In the genomic region with DNA sequence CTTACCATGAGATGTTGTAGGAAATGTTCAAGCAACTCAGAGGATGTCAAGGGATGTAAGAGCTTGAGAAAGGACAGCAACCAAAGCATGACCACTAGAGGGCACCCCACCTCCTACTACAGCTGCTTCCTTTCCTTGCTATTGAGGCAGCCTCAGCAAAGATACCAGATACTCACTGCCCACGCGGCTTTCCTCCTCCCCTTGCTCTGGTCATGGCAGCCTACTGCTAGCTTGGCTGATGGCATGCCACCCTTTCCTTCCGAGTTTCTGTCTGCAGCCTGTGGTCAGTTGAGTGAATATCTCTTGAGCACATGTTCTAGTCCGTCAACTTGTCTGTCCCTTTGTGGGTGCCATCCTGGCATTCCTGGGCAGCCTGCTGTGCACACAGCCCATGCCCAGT, we compare ENCODE assay signal across 8 cellular contexts. TPM values are rescaled to one million over a fixed set of nuclear protein-coding genes. Genes with fewer than 3 reads are reported as not detected.
DNase-seq lines count a peak whose midpoint lies in the region; ATAC-seq, FAIRE-seq and TF ChIP-seq lines count a peak whose summit lies in the region.

No MANE protein-coding gene starts in this region.

- no peak overlapping the region for H3K4me2 ChIP-seq in keratinocyte (ENCODE audit: control insufficient read depth, extremely low read depth, insufficient read depth, low read depth, low read length)

- no peaks in the 10 kb centered on the region for H3K4me1 ChIP-seq in keratinocyte (ENCODE audit: control insufficient read depth, extremely low read depth, insufficient read depth, low read length)

- H3K27ac ChIP-seq in keratinocyte (ENCODE audit: control insufficient read depth, insufficient read depth, low read length) = no peak overlapping the region

- peak; percentile 50 for ATAC-seq in HG02759 (IDR thresholded peaks at IDR 0.05; ENCODE audit: unreplicated experiment)
- ATAC-seq in GM18520 (IDR thresholded peaks at IDR 0.05; ENCODE audit: unreplicated experiment) = no peak

- no peaks in the 10 kb centered on the region for H3K9me1 ChIP-seq in keratinocyte (ENCODE audit: control insufficient read depth, extremely low read depth, insufficient read depth, low read length)

- no peak overlapping the region for H3K9ac ChIP-seq in keratinocyte (ENCODE audit: control insufficient read depth, extremely low read depth, insufficient read depth, low read length)

- dilution Hi-C loops in keratinocyte (cut with MboI; ENCODE audit: extremely low pct_ligation_motif_present, low sequenced_read_pairs) = no loop called here

- peaks cover 4% of the 10 kb centered on the region for H3K9me3 ChIP-seq in keratinocyte (ENCODE audit: control insufficient read depth, low read depth, low read length)

- H3K36me3 ChIP-seq in keratinocyte (ENCODE audit: control insufficient read depth in 2 of 2, extremely low read depth in 1 of 2, insufficient read depth in 2 of 2, low read length in 2 of 2) = peaks cover 0 to 3% of the 10 kb centered on the region in 2 experiments

- TF ChIP-seq CTCF in cardiac fibroblast (IDR thresholded peaks at IDR 0.05; ENCODE audit: low read depth, low read length) (peak; percentile 93), keratinocyte (optimal IDR thresholded peaks at IDR 0.05 in 1 of 3, IDR thresholded peaks at IDR 0.05 in 1 of 3, conservative IDR thresholded peaks at IDR 0.05 in 1 of 3; ENCODE audit: extremely low read depth in 1 of 3, insufficient read depth in 2 of 3, low read length in 3 of 3) (peak; percentile 94 to 96 (median 94))

- DNase-seq in CMK (ENCODE audit: low read depth) (peak; percentile 85), NCI-H345 treated with DMSO at 0.1 percent for 48 hours (lab: John Stamatoyannopoulos, UW; ENCODE audit: unreplicated experiment) (peak; percentile 44), cardiac fibroblast (ENCODE audit: low read depth in 2 of 2) (peak; percentile 94 to 96), keratinocyte (ENCODE audit: low read depth, low spot score) (peak; percentile 69)
- peak; percentile 67 for DNase-seq in activated CD4-positive, CD25-positive, alpha-beta regulatory T cell treated with anti-CD3 and anti-CD28 coated beads, Interleukin-2, amount 50 U/mL, for 16 hours (ENCODE audit: low read depth, low spot score)
- peak; percentile 67 to 88 (median 79) for DNase-seq in stimulated activated CD4-positive, alpha-beta T cell treated with anti-CD3 and anti-CD28 coated beads, Interleukin-1b, Interleukin-23, amount 100 ng/mL, for 24 hours (ENCODE audit: low read depth in 4 of 4, low spot score in 1 of 4)

- peak; percentile 97 for FAIRE-seq in keratinocyte (lab: Jason Lieb, UNC)

- H3K79me2 ChIP-seq in keratinocyte (ENCODE audit: control insufficient read depth, insufficient read depth, low read length) = no peaks in the 10 kb centered on the region

- no peak overlapping the region for H2AFZ ChIP-seq in keratinocyte (ENCODE audit: control insufficient read depth, low read length)

- no peaks in the 10 kb centered on the region for H3K27me3 ChIP-seq in keratinocyte (ENCODE audit: control insufficient read depth, extremely low read depth, insufficient read depth, low read length)

- H3K4me3 ChIP-seq in cardiac fibroblast (replicated peaks in 1 of 2; ENCODE audit: low read depth in 2 of 2, low read length in 2 of 2) (no peak overlapping the region), keratinocyte (ENCODE audit: control insufficient read depth in 2 of 3, extremely low read depth in 1 of 3, insufficient read depth in 2 of 3, low read depth in 1 of 3, low read length in 3 of 3) (no peak overlapping the region)

- H4K20me1 ChIP-seq in keratinocyte (ENCODE audit: control insufficient read depth, extremely low read depth, insufficient read depth, low read length) = no peaks in the 10 kb centered on the region

RNA-seq across cellular contexts. Expression of a gene that starts 4.4 kb away (rescaled TPM):
- not detected in 3 replicates for polyA plus RNA-seq in keratinocyte
- polyA plus RNA-seq in keratinocyte (2011; ENCODE audit: low read depth) = not detected
- polyA plus RNA-seq in keratinocyte (2011; cell fraction: cytosol; rRNA removed) = not detected in 2 replicates
- polyA plus RNA-seq in keratinocyte (2011; cell fraction: nucleus; rRNA removed) = not detected in 2 replicates
- polyA plus RNA-seq in keratinocyte (2012; ENCODE audit: low replicate concordance) = 0.03 and 0.24 TPM in 2 replicates
- polyA minus RNA-seq in keratinocyte = not detected in 3 replicates
- polyA minus RNA-seq in keratinocyte (2011; cell fraction: cytosol; rRNA and poly(A)+ RNA removed) = not detected
- not detected in 2 replicates for polyA minus RNA-seq in keratinocyte (2011; cell fraction: nucleus; rRNA and poly(A)+ RNA removed)

RNA-seq across cellular contexts. Expression of a gene that starts 52.5 kb away (rescaled TPM):
- polyA plus RNA-seq in keratinocyte = not detected in 3 replicates
- not detected for polyA plus RNA-seq in keratinocyte (2011; ENCODE audit: low read depth)
- polyA plus RNA-seq in keratinocyte (2011; cell fraction: cytosol; rRNA removed) = not detected in 2 replicates
- polyA plus RNA-seq in keratinocyte (2011; cell fraction: nucleus; rRNA removed) = not detected in 2 replicates
- not detected in 2 replicates for polyA plus RNA-seq in keratinocyte (2012; ENCODE audit: low replicate concordance)
- not detected in 3 replicates for polyA minus RNA-seq in keratinocyte
- not detected for polyA minus RNA-seq in keratinocyte (2011; cell fraction: cytosol; rRNA and poly(A)+ RNA removed)
- not detected in 2 replicates for polyA minus RNA-seq in keratinocyte (2011; cell fraction: nucleus; rRNA and poly(A)+ RNA removed)

RNA-seq across cellular contexts. Expression of a gene that starts 56.8 kb away (rescaled TPM):
- 6.1 to 7.7 TPM (median 7.0 TPM) in 3 replicates for polyA plus RNA-seq in keratinocyte
- 17.8 TPM for polyA plus RNA-seq in keratinocyte (2011; ENCODE audit: low read depth)
- polyA plus RNA-seq in keratinocyte (2011; cell fraction: cytosol; rRNA removed) = 5.1 and 5.6 TPM in 2 replicates
- polyA plus RNA-seq in keratinocyte (2011; cell fraction: nucleus; rRNA removed) = 16.6 and 19.0 TPM in 2 replicates
- 8.7 and 12.7 TPM in 2 replicates for polyA plus RNA-seq in keratinocyte (2012; ENCODE audit: low replicate concordance)
- polyA minus RNA-seq in keratinocyte = 24.3 to 31.9 TPM (median 24.5 TPM) in 3 replicates
- 6.3 TPM for polyA minus RNA-seq in keratinocyte (2011; cell fraction: cytosol; rRNA and poly(A)+ RNA removed)
- polyA minus RNA-seq in keratinocyte (2011; cell fraction: nucleus; rRNA and poly(A)+ RNA removed) = 16.2 and 33.1 TPM in 2 replicates

Comparison
In these comparisons a context has a peak if more than half of its experiments do, and no peak if none do; other contexts are left out.
1. DNase-seq: peak in every context shown above with its lines; median percentile 95 in cardiac fibroblast; 85 in CMK; 79 in stimulated activated CD4-positive, alpha-beta T cell treated with anti-CD3 and anti-CD28 coated beads, Interleukin-1b, Interleukin-23, amount 100 ng/mL, for 24 hours; 69 in keratinocyte; 67 in activated CD4-positive, CD25-positive, alpha-beta regulatory T cell treated with anti-CD3 and anti-CD28 coated beads, Interleukin-2, amount 50 U/mL, for 16 hours; 44 in NCI-H345 treated with DMSO at 0.1 percent for 48 hours.